Comparison of ENCODE assay signal across 9 cellular contexts in genomic region chr17:68383443-68384321, GRCh38.
DNase-seq lines count a peak whose midpoint lies in the region; ATAC-seq and TF ChIP-seq lines count a peak whose summit lies in the region.
"Had no signal": no experiment of that assay in that cellular context is flagged by ENCODE, and none has a peak within 500 bp of the region (broad histone marks: within the 10 kb centered on the region; RNA-seq: fewer than 3 reads in every experiment).

No MANE protein-coding gene starts in this region.

- DNase-seq in EL (peak; percentile 96), RPMI7951 (ENCODE audit: low read depth) (peak; percentile 94), putamen (ENCODE audit: low spot score) (peak; percentile 8), SK-N-DZ (ENCODE audit: low spot score) (no peak), H7 (no peak), NCI-H187 (lab: John Stamatoyannopoulos, UW) (no peak)

- H3K4me3 ChIP-seq in H7 (ENCODE audit: insufficient read depth, low read depth, low read length): no peak overlapping the region
- H3K4me3 ChIP-seq: thoracic aorta had no signal

- ATAC-seq in esophagus mucosa (peak; percentile 35), SK-N-SH treated with all-trans-retinoic acid at 6 μM for 48 hours (no peak)

- H3K27me3 ChIP-seq in H7 (ENCODE audit: control insufficient read depth, insufficient read depth, low read length): no peaks in the 10 kb centered on the region

- H3K36me3 ChIP-seq in H7 (replicated peaks; ENCODE audit: control insufficient read depth, insufficient read depth, low read length): no peaks in the 10 kb centered on the region
- H3K36me3 ChIP-seq: thoracic aorta had no signal

TF ChIP-seq in SK-N-SH treated with all-trans-retinoic acid at 6 μM for 48 hours, 23 proteins besides CTCF, POLR2A, EP300 and RAD21:
- TF ChIP-seq ESRRG (CRISPR knock-in tag; IDR thresholded peaks at IDR 0.05) (no peak), CSDC2 (CRISPR knock-in tag; IDR thresholded peaks at IDR 0.05) (no peak), GLIS3 (CRISPR knock-in tag; IDR thresholded peaks at IDR 0.05) (no peak), TSHZ2 (CRISPR knock-in tag; IDR thresholded peaks at IDR 0.05) (no peak), ZC3H10 (CRISPR knock-in tag; IDR thresholded peaks at IDR 0.05) (no peak), ISL1 (CRISPR knock-in tag; IDR thresholded peaks at IDR 0.05) (no peak), TOX (CRISPR knock-in tag; IDR thresholded peaks at IDR 0.05; ENCODE audit: borderline replicate concordance) (no peak), POU6F1 (CRISPR knock-in tag; IDR thresholded peaks at IDR 0.05; ENCODE audit: borderline replicate concordance, low read depth) (no peak), BACH2 (CRISPR knock-in tag; IDR thresholded peaks at IDR 0.05; ENCODE audit: borderline replicate concordance) (no peak), SNAI2 (CRISPR knock-in tag; IDR thresholded peaks at IDR 0.05) (no peak), CSRNP3 (CRISPR knock-in tag; IDR thresholded peaks at IDR 0.05) (no peak), TCF4 (CRISPR knock-in tag; IDR thresholded peaks at IDR 0.05; ENCODE audit: borderline replicate concordance) (no peak), ZNF8 (CRISPR knock-in tag; IDR thresholded peaks at IDR 0.05) (no peak), ZNF565 (CRISPR knock-in tag; conservative IDR thresholded peaks at IDR 0.05; ENCODE audit: low read depth) (no peak), ZFP3 (CRISPR knock-in tag; IDR thresholded peaks at IDR 0.05) (no peak), OSR1 (CRISPR knock-in tag; IDR thresholded peaks at IDR 0.05) (no peak), RARB (CRISPR knock-in tag; IDR thresholded peaks at IDR 0.05) (no peak), PPARA (CRISPR knock-in tag; IDR thresholded peaks at IDR 0.05; ENCODE audit: borderline replicate concordance) (no peak), ARNTL (CRISPR knock-in tag; IDR thresholded peaks at IDR 0.05; ENCODE audit: borderline replicate concordance, low read depth) (no peak)
TF ChIP-seq in SK-N-SH treated with all-trans-retinoic acid at 6 μM for 48 hours: peak in this region for 0.

Comparison
In these comparisons a context has a peak if more than half of its experiments do, and no peak if none do; other contexts are left out.
1. DNase-seq: peak in EL (single experiment), RPMI7951 (single experiment) and putamen (single experiment); none in SK-N-DZ (single experiment), H7 (single experiment) and NCI-H187 (0 of 2).